In the genomic region with DNA sequence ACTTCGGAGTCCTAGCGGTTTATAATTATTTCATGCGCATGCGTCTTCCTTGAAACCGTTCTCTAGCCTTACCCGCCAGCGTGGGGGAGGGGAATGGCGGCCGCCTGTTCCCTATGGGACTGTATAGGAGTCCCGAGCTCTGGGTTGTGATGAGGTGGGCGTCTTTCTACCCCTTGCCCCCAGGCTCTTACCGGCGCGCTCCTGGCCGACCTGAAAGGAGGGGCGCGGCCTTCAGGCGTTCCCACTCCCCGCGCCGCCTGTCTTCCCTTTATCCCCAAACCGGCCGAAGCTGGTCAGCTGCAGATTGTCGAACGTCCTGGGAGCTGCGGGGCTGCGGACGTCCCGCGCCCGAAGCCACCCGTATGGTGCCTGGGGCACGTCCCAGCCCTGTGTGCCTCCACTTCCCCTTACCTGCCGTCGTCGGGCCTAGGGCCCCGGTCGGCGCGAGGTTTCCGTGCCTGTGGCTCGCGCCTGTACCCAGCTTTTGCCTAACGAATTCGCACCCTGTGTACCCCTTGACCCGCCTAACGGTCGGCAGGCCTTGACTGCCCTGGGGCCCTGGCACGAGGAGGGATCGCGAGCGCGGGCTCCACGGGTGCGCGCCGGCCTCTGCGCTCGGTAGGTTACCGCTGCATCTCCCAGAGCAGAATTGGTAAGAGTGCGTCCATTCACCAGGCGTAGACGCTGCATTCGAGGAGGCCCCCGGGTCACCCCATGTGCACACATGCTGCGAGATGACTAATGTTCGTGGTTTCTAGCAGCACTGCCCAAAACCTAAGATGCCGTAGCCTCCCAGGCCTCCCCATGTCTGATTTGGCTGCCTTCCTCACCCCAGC, we compare ENCODE assay signal across 8 cellular contexts. TPM values are rescaled to one million over a fixed set of nuclear protein-coding genes. Genes with fewer than 3 reads are reported as not detected.
A peak's percentile ranks its signal among the peaks of the same experiment; 100 is the strongest.
DNase-seq lines count a peak whose midpoint lies in the region; ATAC-seq and TF ChIP-seq lines count a peak whose summit lies in the region.

No MANE protein-coding gene starts in this region.

- H3K4me1 ChIP-seq in BLaER1 = peaks cover 42% of the 10 kb centered on the region

- H3K27ac ChIP-seq in BLaER1 = peak overlapping the region; percentile 100

- peak overlapping the region; percentile 98 for H3K4me3 Mint-ChIP-seq in mesothelial cell of epicardium
- H3K4me3 Mint-ChIP-seq in stimulated activated naive B cell treated with anti-CD40 and anti-IgM and Interleukin-4, amounts not matched to agents 10 μg/mL and 1 μg/mL and 100 μg/mL, for 72 hours = peak overlapping the region; percentile 97 to 99

- no peaks in the 10 kb centered on the region for H3K27me3 ChIP-seq in BLaER1

- H3K9ac ChIP-seq in BLaER1 = peak overlapping the region; percentile 97

- no peak for TF ChIP-seq RAD21 in Ishikawa (IDR thresholded peaks at IDR 0.05; ENCODE audit: low read depth)

- ATAC-seq in GM21367 (IDR thresholded peaks at IDR 0.05; ENCODE audit: unreplicated experiment) = peak; percentile 6
- peak; percentile 37 to 40 for ATAC-seq in stimulated activated naive B cell treated with anti-CD40 and anti-IgM and Interleukin-4, amounts not matched to agents 10 μg/mL and 1 μg/mL and 100 μg/mL, for 72 hours (replicated peaks)

- peaks cover 39% of the 10 kb centered on the region for H3K36me3 ChIP-seq in BLaER1

- H3K4me3 ChIP-seq in BLaER1 = peak overlapping the region; percentile 95

- H4K20me1 ChIP-seq in BLaER1 = peaks cover 42% of the 10 kb centered on the region

- TF ChIP-seq CTCF in mesothelial cell of epicardium (IDR thresholded peaks at IDR 0.05; ENCODE audit: unreplicated experiment) = no peak

- H3K27me3 Mint-ChIP-seq in mesothelial cell of epicardium (ENCODE audit: low read depth) = no peaks in the 10 kb centered on the region
- no peaks in the 10 kb centered on the region for H3K27me3 Mint-ChIP-seq in stimulated activated naive B cell treated with anti-CD40 and anti-IgM and Interleukin-4, amounts not matched to agents 10 μg/mL and 1 μg/mL and 100 μg/mL, for 72 hours

- H3K4me2 ChIP-seq in BLaER1 = peak overlapping the region; percentile 96

- no peak for TF ChIP-seq EP300 in Ishikawa (IDR thresholded peaks at IDR 0.05; ENCODE audit: borderline replicate concordance)

- no peaks in the 10 kb centered on the region for H3K9me3 Mint-ChIP-seq in mesothelial cell of epicardium
- H3K9me3 Mint-ChIP-seq in stimulated activated naive B cell treated with anti-CD40 and anti-IgM and Interleukin-4, amounts not matched to agents 10 μg/mL and 1 μg/mL and 100 μg/mL, for 72 hours = no peaks in the 10 kb centered on the region

- no peaks in the 10 kb centered on the region for H3K9me3 ChIP-seq in BLaER1

- H3K27ac Mint-ChIP-seq in mesothelial cell of epicardium = peak overlapping the region; percentile 99
- peak overlapping the region; percentile 99 for H3K27ac Mint-ChIP-seq in stimulated activated naive B cell treated with anti-CD40 and anti-IgM and Interleukin-4, amounts not matched to agents 10 μg/mL and 1 μg/mL and 100 μg/mL, for 72 hours

- H3K4me1 Mint-ChIP-seq in mesothelial cell of epicardium = peaks cover 36% of the 10 kb centered on the region
- peaks cover 26 to 56% of the 10 kb centered on the region in 2 donors for H3K4me1 Mint-ChIP-seq in stimulated activated naive B cell treated with anti-CD40 and anti-IgM and Interleukin-4, amounts not matched to agents 10 μg/mL and 1 μg/mL and 100 μg/mL, for 72 hours

- peak; percentile 26 to 46 for DNase-seq in activated CD4-positive, alpha-beta T cell treated with anti-CD3 and anti-CD28 coated beads, Interleukin-2, amount 50 U/mL, for 4 hours
- peak; percentile 35 for DNase-seq in effector CD4-positive, alpha-beta T cell
- DNase-seq in mesothelial cell of epicardium (ENCODE audit: low spot score in 2 of 2, unreplicated experiment in 2 of 2) = no peak
- DNase-seq in stimulated activated naive B cell treated with anti-CD40 and anti-IgM and Interleukin-4, amounts not matched to agents 10 μg/mL and 1 μg/mL and 100 μg/mL, for 72 hours = peak; percentile 38
- no peak for DNase-seq in hippocampal formation (lab: John Stamatoyannopoulos, UW)

- H3K36me3 Mint-ChIP-seq in mesothelial cell of epicardium = peaks cover 30% of the 10 kb centered on the region
- H3K36me3 Mint-ChIP-seq in stimulated activated naive B cell treated with anti-CD40 and anti-IgM and Interleukin-4, amounts not matched to agents 10 μg/mL and 1 μg/mL and 100 μg/mL, for 72 hours = peaks cover 44 to 46% of the 10 kb centered on the region in 2 donors

TF ChIP-seq in Ishikawa, 13 proteins besides CTCF, POLR2A, EP300 and RAD21:
- TF ChIP-seq, protein P1, sequence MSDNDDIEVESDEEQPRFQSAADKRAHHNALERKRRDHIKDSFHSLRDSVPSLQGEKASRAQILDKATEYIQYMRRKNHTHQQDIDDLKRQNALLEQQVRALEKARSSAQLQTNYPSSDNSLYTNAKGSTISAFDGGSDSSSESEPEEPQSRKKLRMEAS (IDR thresholded peaks at IDR 0.05) = peak; percentile 25; the same call in 1 of the 2 replicates
- TF ChIP-seq TAF1 (IDR thresholded peaks at IDR 0.05; ENCODE audit: low read depth) (peak; percentile 65; the same call in 1 of the 2 replicates), YY1 (IDR thresholded peaks at IDR 0.05; ENCODE audit: low read depth) (peak; percentile 91), TCF12 (IDR thresholded peaks at IDR 0.05; ENCODE audit: low read depth) (0 out of 2 replicates have a peak, but pooled peaks have one; percentile 13), TEAD4 (IDR thresholded peaks at IDR 0.05) (no peak)

RNA-seq across cellular contexts. Expression of a gene that starts 0.7 kb away (rescaled TPM):
- total RNA-seq in mesothelial cell of epicardium = 1,105 to 1,117 TPM (median 1,115 TPM) in 3 replicates

RNA-seq across cellular contexts. Expression of a gene that starts 56.7 kb away (rescaled TPM):
- 0.47 TPM in 1 of 3 replicates, not detected in the others for total RNA-seq in mesothelial cell of epicardium

Comparison
In these comparisons a context has a peak if more than half of its experiments do, and no peak if none do; other contexts are left out.
1. DNase-seq: peak in activated CD4-positive, alpha-beta T cell treated with anti-CD3 and anti-CD28 coated beads, Interleukin-2, amount 50 U/mL, for 4 hours (2 of 2), effector CD4-positive, alpha-beta T cell (single experiment) and stimulated activated naive B cell treated with anti-CD40 and anti-IgM and Interleukin-4, amounts not matched to agents 10 μg/mL and 1 μg/mL and 100 μg/mL, for 72 hours (single experiment); none in mesothelial cell of epicardium (0 of 2) and hippocampal formation (0 of 2).